In the genomic region with DNA sequence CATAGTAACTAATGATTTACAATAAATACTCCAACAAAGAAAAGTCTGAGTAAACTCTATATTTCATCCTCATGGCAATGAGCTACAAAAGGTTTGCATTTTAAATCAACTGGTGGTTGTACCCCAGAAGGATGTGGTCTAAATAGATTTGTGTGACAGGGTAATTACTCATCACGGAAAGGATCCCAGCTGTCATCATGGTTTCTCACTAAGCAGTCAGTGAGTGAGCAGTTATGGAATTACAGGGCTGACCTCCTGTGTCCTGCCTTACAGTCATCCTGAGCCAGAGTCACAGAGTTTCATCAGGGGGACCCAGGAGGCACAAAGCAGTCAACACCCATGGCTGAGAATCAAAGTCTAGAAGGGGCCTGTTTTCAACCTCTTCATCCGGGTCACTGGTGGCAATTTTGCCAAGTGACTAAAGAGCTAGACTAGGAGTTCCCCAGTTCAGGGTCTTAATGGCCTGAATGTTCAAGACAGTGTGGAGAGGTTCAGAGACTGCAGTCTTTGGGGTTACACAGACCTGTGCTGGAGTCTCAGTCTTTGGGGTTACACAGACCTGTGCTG, we compare ENCODE assay signal across 8 cellular contexts.
DNase-seq lines count a peak whose midpoint lies in the region; ATAC-seq, FAIRE-seq and TF ChIP-seq lines count a peak whose summit lies in the region.

No MANE protein-coding gene starts in this region.

- H2AFZ ChIP-seq in HepG2 (ENCODE audit: low read length): no peak overlapping the region

- no peak for TF ChIP-seq POLR2A in HepG2 (IDR thresholded peaks at IDR 0.05; ENCODE audit: insufficient read depth in 1 of 2, low read depth in 2 of 2, low read length in 2 of 2)

- no peaks in the 10 kb centered on the region for H4K20me1 ChIP-seq in HepG2 (ENCODE audit: insufficient read depth, low read length)

- no peaks in the 10 kb centered on the region for H3K79me2 ChIP-seq in HepG2 (ENCODE audit: insufficient read depth, low read length)

- CTCF ChIA-PET in HepG2 (lab: Yijun Ruan, JAX; ENCODE audit: low intra/inter-chr PET ratio, low total read pairs): no interaction called here

- POLR2A ChIA-PET in HepG2 (lab: Yijun Ruan, JAX): no interaction called here

- in situ Hi-C loops in HepG2 (cut with HindIII; ENCODE audit: extremely low pct_ligation_motif_present, low pct_unique_long_range_greater_than_20kb): no loop called here

- H3K9me3 Mint-ChIP-seq in activated naive CD8-positive, alpha-beta T cell (ENCODE audit: low read depth): peaks cover 8% of the 10 kb centered on the region

- TF ChIP-seq EP300 in HepG2 (IDR thresholded peaks at IDR 0.05; ENCODE audit: low read depth in 2 of 2, low read length in 2 of 2): no peak
- no peak for TF ChIP-seq EP300 in HepG2 (CRISPR knock-in tag; IDR thresholded peaks at IDR 0.05; ENCODE audit: borderline replicate concordance)

- FAIRE-seq in small intestine (lab: Jason Lieb, UNC) (no peak), HepG2 (lab: Jason Lieb, UNC) (no peak)

- H3K36me3 ChIP-seq in small intestine (ENCODE audit: control insufficient read depth in 2 of 2, insufficient read depth in 2 of 2, low read length in 2 of 2) (no peaks in the 10 kb centered on the region), HepG2 (replicated peaks in 1 of 2; ENCODE audit: control insufficient read depth in 1 of 2, insufficient read depth in 2 of 2, low read length in 2 of 2) (no peaks in the 10 kb centered on the region)

- H3K9me3 ChIP-seq in small intestine (ENCODE audit: control insufficient read depth, low read depth) (no peaks in the 10 kb centered on the region), HepG2 (ENCODE audit: low read length) (no peaks in the 10 kb centered on the region)

- no peak overlapping the region for H3K4me2 ChIP-seq in HepG2 (ENCODE audit: low read depth, low read length)

- TF ChIP-seq CTCF in HepG2 (CRISPR knock-in tag; IDR thresholded peaks at IDR 0.05): no peak

- H3K9ac ChIP-seq in HepG2 (ENCODE audit: insufficient read depth, low read depth, low read length): no peak overlapping the region

- peak overlapping the region; percentile 93 for H3K27ac Mint-ChIP-seq in activated naive CD8-positive, alpha-beta T cell

- intact Hi-C loops in HepG2 (cut with micrococcal nuclease; ENCODE audit: unreplicated experiment): no loop called here

- peaks cover 8% of the 10 kb centered on the region for H3K36me3 Mint-ChIP-seq in activated naive CD8-positive, alpha-beta T cell

- peak overlapping the region; percentile 56 for H3K4me3 Mint-ChIP-seq in activated naive CD8-positive, alpha-beta T cell

- H3K4me3 ChIP-seq in small intestine (ENCODE audit: low read depth in 1 of 2, low read length in 2 of 2) (no peak overlapping the region), HepG2 (replicated peaks in 1 of 3; ENCODE audit: insufficient read depth in 1 of 3, low read depth in 2 of 3, low read length in 3 of 3) (no peak overlapping the region)

- no TSS peak for BruUV-seq in HepG2 (replicated peaks; lab: Mats Ljungman, UMichigan)

- H3K4me1 ChIP-seq in small intestine (ENCODE audit: control insufficient read depth in 2 of 2, insufficient read depth in 1 of 2, low read depth in 1 of 2, low read length in 1 of 2): no peaks in the 10 kb centered on the region
- H3K4me1 ChIP-seq in HepG2 (ENCODE audit: insufficient read depth, low read length): no peaks in the 10 kb centered on the region

- no peaks in the 10 kb centered on the region for H3K27me3 ChIP-seq in small intestine (ENCODE audit: control insufficient read depth in 2 of 2, insufficient read depth in 2 of 2, low read length in 2 of 2)
- no peaks in the 10 kb centered on the region for H3K27me3 ChIP-seq in HepG2 (ENCODE audit: control insufficient read depth in 1 of 2, insufficient read depth in 2 of 2, low read length in 2 of 2)

- H3K4me1 Mint-ChIP-seq in activated naive CD8-positive, alpha-beta T cell (ENCODE audit: low read depth): peaks cover 42% of the 10 kb centered on the region

- ATAC-seq in GM21447 (IDR thresholded peaks at IDR 0.05; ENCODE audit: unreplicated experiment): peak; percentile 86
- ATAC-seq in HepG2: no peak

- 53 to 82% (median 62%) methylated on average over 2 of the region's 2 CpGs for WGBS in small intestine, 3 donors
- 0% methylated on average over 2 of the region's 2 CpGs for WGBS in HepG2 (ENCODE audit: low lambda C conversion rate)

- no peak for TF ChIP-seq RAD21 in HepG2 (CRISPR knock-in tag; IDR thresholded peaks at IDR 0.05)

- DNase-seq in GM03348 (ENCODE audit: low spot score): peak; percentile 51
- peak; percentile 45 for DNase-seq in HK-2 (ENCODE audit: unreplicated experiment)
- DNase-seq in small intestine: peak; percentile 12
- no peak for DNase-seq in HepG2 (ENCODE audit: low spot score)
- no peak for DNase-seq in NCI-H526 treated with DMSO at 0.1 percent for 48 hours (lab: John Stamatoyannopoulos, UW)
- no peak for DNase-seq in germinal center (ENCODE audit: low spot score)

- H3K27ac ChIP-seq in small intestine (ENCODE audit: low read depth in 1 of 2, low read length in 1 of 2) (no peak overlapping the region), HepG2 (ENCODE audit: extremely low read length, insufficient read depth, low read length) (no peak overlapping the region)

- H3K27me3 Mint-ChIP-seq in activated naive CD8-positive, alpha-beta T cell: no peaks in the 10 kb centered on the region

TF ChIP-seq in HepG2, 621 proteins besides CTCF, POLR2A, EP300 and RAD21 (continues in another document):
- TF ChIP-seq ZNF768 (CRISPR knock-in tag; IDR thresholded peaks at IDR 0.05) (no peak), YY1 (IDR thresholded peaks at IDR 0.05; ENCODE audit: insufficient read depth, insufficient replicate concordance, low read depth, low read length) (no peak), THAP9 (CRISPR knock-in tag; IDR thresholded peaks at IDR 0.05; ENCODE audit: borderline replicate concordance) (no peak), ZNF343 (CRISPR knock-in tag; IDR thresholded peaks at IDR 0.05) (no peak), ZNF382 (CRISPR knock-in tag; IDR thresholded peaks at IDR 0.05; ENCODE audit: borderline replicate concordance) (no peak), ZNF569 (CRISPR knock-in tag; IDR thresholded peaks at IDR 0.05; ENCODE audit: borderline replicate concordance) (no peak), EZH2 (conservative IDR thresholded peaks at IDR 0.05; ENCODE audit: low read depth, low read length) (no peak)
- TF ChIP-seq, protein P1, sequence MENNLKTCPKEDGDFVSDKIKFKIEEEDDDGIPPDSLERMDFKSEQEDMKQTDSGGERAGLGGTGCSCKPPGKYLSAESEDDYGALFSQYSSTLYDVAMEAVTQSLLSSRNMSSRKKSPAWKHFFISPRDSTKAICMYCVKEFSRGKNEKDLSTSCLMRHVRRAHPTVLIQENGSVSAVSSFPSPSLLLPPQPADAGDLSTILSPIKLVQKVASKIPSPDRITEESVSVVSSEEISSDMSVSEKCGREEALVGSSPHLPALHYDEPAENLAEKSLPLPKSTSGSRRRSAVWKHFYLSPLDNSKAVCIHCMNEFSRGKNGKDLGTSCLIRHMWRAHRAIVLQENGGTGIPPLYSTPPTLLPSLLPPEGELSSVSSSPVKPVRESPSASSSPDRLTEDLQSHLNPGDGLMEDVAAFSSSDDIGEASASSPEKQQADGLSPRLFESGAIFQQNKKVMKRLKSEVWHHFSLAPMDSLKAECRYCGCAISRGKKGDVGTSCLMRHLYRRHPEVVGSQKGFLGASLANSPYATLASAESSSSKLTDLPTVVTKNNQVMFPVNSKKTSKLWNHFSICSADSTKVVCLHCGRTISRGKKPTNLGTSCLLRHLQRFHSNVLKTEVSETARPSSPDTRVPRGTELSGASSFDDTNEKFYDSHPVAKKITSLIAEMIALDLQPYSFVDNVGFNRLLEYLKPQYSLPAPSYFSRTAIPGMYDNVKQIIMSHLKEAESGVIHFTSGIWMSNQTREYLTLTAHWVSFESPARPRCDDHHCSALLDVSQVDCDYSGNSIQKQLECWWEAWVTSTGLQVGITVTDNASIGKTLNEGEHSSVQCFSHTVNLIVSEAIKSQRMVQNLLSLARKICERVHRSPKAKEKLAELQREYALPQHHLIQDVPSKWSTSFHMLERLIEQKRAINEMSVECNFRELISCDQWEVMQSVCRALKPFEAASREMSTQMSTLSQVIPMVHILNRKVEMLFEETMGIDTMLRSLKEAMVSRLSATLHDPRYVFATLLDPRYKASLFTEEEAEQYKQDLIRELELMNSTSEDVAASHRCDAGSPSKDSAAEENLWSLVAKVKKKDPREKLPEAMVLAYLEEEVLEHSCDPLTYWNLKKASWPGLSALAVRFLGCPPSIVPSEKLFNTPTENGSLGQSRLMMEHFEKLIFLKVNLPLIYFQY (CRISPR knock-in tag; IDR thresholded peaks at IDR 0.05; ENCODE audit: borderline replicate concordance): no peak

Comparison
In these comparisons a context has a peak if more than half of its experiments do, and no peak if none do; other contexts are left out.
1. DNase-seq: peak in GM03348 (single experiment), HK-2 (single experiment) and small intestine (single experiment); none in HepG2 (single experiment), NCI-H526 treated with DMSO at 0.1 percent for 48 hours (single experiment) and germinal center (single experiment).